18 cellular contexts compared by ENCODE assay signal in genomic region chr3:22587446-22587845, GRCh38.
"Had no signal": no experiment of that assay in that cellular context is flagged by ENCODE, and none has a peak within 500 bp of the region (broad histone marks: within the 10 kb centered on the region; RNA-seq: fewer than 3 reads in every experiment).

No MANE protein-coding gene starts in this region.

- H3K4me3 ChIP-seq: dorsolateral prefrontal cortex, heart left ventricle, mucosa of descending colon, psoas muscle, right lobe of liver, tibial artery, upper lobe of right lung, vagina had no signal

- H3K27me3 ChIP-seq: neutrophil, right lobe of liver, tibial artery, upper lobe of right lung, vagina had no signal

- H3K36me3 ChIP-seq: heart left ventricle, neutrophil, right lobe of liver, tibial artery, upper lobe of right lung, vagina had no signal

- ATAC-seq: esophagus mucosa; heart left ventricle; mucosa of descending colon; naive thymus-derived CD8-positive, alpha-beta T cell; psoas muscle; right lobe of liver; stimulated activated memory B cell treated with anti-CD40 and anti-IgM and Interleukin-4, amounts not matched to agents 10 μg/mL and 1 μg/mL and 100 μg/mL, for 72 hours; upper lobe of right lung had no signal

- H3K27ac ChIP-seq: dorsolateral prefrontal cortex, heart left ventricle, neutrophil, psoas muscle, right lobe of liver, tibial artery, upper lobe of right lung, vagina had no signal

- H3K9me3 ChIP-seq: heart left ventricle, mucosa of descending colon, neutrophil, psoas muscle, right lobe of liver, tibial artery, upper lobe of right lung, vagina had no signal

- H3K4me1 ChIP-seq: heart left ventricle, psoas muscle, right lobe of liver, tibial artery, upper lobe of right lung, vagina had no signal

- DNase-seq: dorsolateral prefrontal cortex; effector CD8-positive, alpha-beta T cell; heart left ventricle; hippocampal formation; kidney glomerular epithelial cell; mammary epithelial cell; mucosa of descending colon; naive thymus-derived CD8-positive, alpha-beta T cell; psoas muscle; retina; right lobe of liver; stimulated activated CD4-positive, alpha-beta T cell treated with anti-CD3 and anti-CD28 coated beads, Interleukin-4, amount 100 ng/mL, for 1 hour; tibial artery; upper lobe of right lung had no signal
